ENCODE assay signal across 23 cellular contexts in genomic region chr2:233320470-233320869, GRCh38. TPM values are rescaled to one million over a fixed set of nuclear protein-coding genes. Genes with fewer than 3 reads are reported as not detected.
DNase-seq lines count a peak whose midpoint lies in the region; ATAC-seq, FAIRE-seq and TF ChIP-seq lines count a peak whose summit lies in the region.
"Had no signal": no experiment of that assay in that cellular context is flagged by ENCODE, and none has a peak within 500 bp of the region (broad histone marks: within the 10 kb centered on the region; RNA-seq: fewer than 3 reads in every experiment).

No MANE protein-coding gene starts in this region.

- no peaks in the 10 kb centered on the region for H3K9me3 ChIP-seq in HepG2 (ENCODE audit: low read length)
- H3K9me3 ChIP-seq in right lobe of liver, result no peaks in the 10 kb centered on the region
- H3K9me3 ChIP-seq in BLaER1 treated with 17β-estradiol and CSF1 and Interleukin-3, amounts not matched to agents 10 nM and 100 nM (replicated peaks in 1 of 11), result peaks cover 0 to 12% (median 0%) of the 10 kb centered on the region in 11 experiments; a peak in 3 of 22 replicates
- no peaks in the 10 kb centered on the region for H3K9me3 ChIP-seq in spleen
- H3K9me3 ChIP-seq: BE2C had no signal

- ATAC-seq in HepG2, result no peak
- no peak for ATAC-seq in right lobe of liver

- DNase-seq in HepG2 (ENCODE audit: low spot score), result no peak
- DNase-seq in right lobe of liver, result no peak
- DNase-seq in spleen, result peak; percentile 62
- no peak for DNase-seq in activated CD4-positive, alpha-beta T cell treated with anti-CD3 and anti-CD28 coated beads for 4 hours
- DNase-seq in DMS53 treated with DMSO at 0.1 percent for 48 hours (lab: John Stamatoyannopoulos, UW; ENCODE audit: unreplicated experiment), result no peak
- DNase-seq: 8988T; ACHN; BE2C; C1 segment of cervical spinal cord; CD4-positive, alpha-beta memory T cell; CD4-positive, CD25-positive, alpha-beta regulatory T cell; CD8-positive, alpha-beta memory T cell; COR-L47; DMS153; DMS53; DMS79 treated with DMSO at 0.1 percent for 48 hours; GF-D8 had no signal

- no peak for FAIRE-seq in HepG2 (lab: Jason Lieb, UNC)
- FAIRE-seq: A204.1, G401.6, GM12891, GM19239 had no signal

- 67% methylated on average over 17 of the region's 17 CpGs for WGBS in HepG2 (ENCODE audit: low lambda C conversion rate)
- 81% methylated on average over 8 of the region's 17 CpGs for WGBS in right lobe of liver (ENCODE audit: insufficient coverage, low coverage, low lambda C conversion rate, missing lambda C conversion rate)
- 92 to 96% (median 95%) methylated on average over 17 of the region's 17 CpGs for WGBS in spleen, 5 donors

- CTCF ChIA-PET in HepG2 (lab: Yijun Ruan, JAX; ENCODE audit: low intra/inter-chr PET ratio, low total read pairs), result no interaction called here

- in situ Hi-C loops in HepG2 (cut with HindIII; ENCODE audit: extremely low pct_ligation_motif_present, low pct_unique_long_range_greater_than_20kb), result loop anchor here (25.0 kb wide), 1 partner anchor 517 kb away; no protein-coding TSS in a partner anchor

- BruUV-seq in HepG2 (replicated peaks; lab: Mats Ljungman, UMichigan), result no TSS peak

- no peaks in the 10 kb centered on the region for H4K20me1 ChIP-seq in HepG2 (ENCODE audit: insufficient read depth, low read length)
- no peaks in the 10 kb centered on the region for H4K20me1 ChIP-seq in BLaER1 treated with 17β-estradiol and CSF1 and Interleukin-3, amounts not matched to agents 10 nM and 100 nM

- no peaks in the 10 kb centered on the region for H3K79me2 ChIP-seq in HepG2 (ENCODE audit: insufficient read depth, low read length)

- no peak overlapping the region for H3K4me3 ChIP-seq in HepG2 (replicated peaks in 1 of 3; ENCODE audit: insufficient read depth in 1 of 3, low read depth in 2 of 3, low read length in 3 of 3)
- H3K4me3 ChIP-seq in right lobe of liver, result no peak overlapping the region
- H3K4me3 ChIP-seq in BLaER1 treated with 17β-estradiol and CSF1 and Interleukin-3, amounts not matched to agents 10 nM and 100 nM, result no peak overlapping the region
- no peak overlapping the region for H3K4me3 ChIP-seq in spleen

- H3K27ac ChIP-seq in HepG2 (ENCODE audit: extremely low read length, insufficient read depth, low read length), result no peak overlapping the region
- no peak overlapping the region for H3K27ac ChIP-seq in right lobe of liver
- peak overlapping the region in 1 of 11 experiments; percentile 1; a peak in 1 of 22 replicates for H3K27ac ChIP-seq in BLaER1 treated with 17β-estradiol and CSF1 and Interleukin-3, amounts not matched to agents 10 nM and 100 nM
- H3K27ac ChIP-seq in spleen, result no peak overlapping the region

- no peak for TF ChIP-seq RAD21 in HepG2 (CRISPR knock-in tag; IDR thresholded peaks at IDR 0.05)

- intact Hi-C loops in HepG2 (cut with micrococcal nuclease; ENCODE audit: unreplicated experiment), result no loop called here
- intact Hi-C loops in right lobe of liver (cut with DNase I), result no loop called here
- intact Hi-C loops in spleen (cut with DNase I; ENCODE audit: low total_unique reads), result no loop called here

- POLR2A ChIA-PET in HepG2 (lab: Yijun Ruan, JAX), result no interaction called here

- peak overlapping the region; percentile 59; the same call in 1 of the 2 replicates for H3K4me2 ChIP-seq in HepG2 (ENCODE audit: low read depth, low read length)
- H3K4me2 ChIP-seq in BLaER1 treated with 17β-estradiol and CSF1 and Interleukin-3, amounts not matched to agents 10 nM and 100 nM, result peak overlapping the region in 10 of 11 experiments; percentile 24 to 86 (median 67); a peak in 16 of 22 replicates

- TF ChIP-seq POLR2A in HepG2 (IDR thresholded peaks at IDR 0.05; ENCODE audit: insufficient read depth in 1 of 2, low read depth in 2 of 2, low read length in 2 of 2), result no peak
- TF ChIP-seq POLR2A in right lobe of liver (IDR thresholded peaks at IDR 0.05), result no peak
- no peak for TF ChIP-seq POLR2A in spleen (IDR thresholded peaks at IDR 0.05)

- TF ChIP-seq CTCF in HepG2 (CRISPR knock-in tag; IDR thresholded peaks at IDR 0.05) (no peak), right lobe of liver (IDR thresholded peaks at IDR 0.05) (no peak), spleen (IDR thresholded peaks at IDR 0.05 in 8 of 11, conservative IDR thresholded peaks at IDR 0.05 in 3 of 11) (no peak)

- H3K36me3 ChIP-seq in HepG2 (replicated peaks in 1 of 2; ENCODE audit: control insufficient read depth in 1 of 2, insufficient read depth in 2 of 2, low read length in 2 of 2) (no peaks in the 10 kb centered on the region), right lobe of liver (no peaks in the 10 kb centered on the region), spleen (no peaks in the 10 kb centered on the region)
- H3K36me3 ChIP-seq in BLaER1 treated with 17β-estradiol and CSF1 and Interleukin-3, amounts not matched to agents 10 nM and 100 nM, result no peaks in the 10 kb centered on the region
- H3K36me3 ChIP-seq: BE2C had no signal

- no peak for TF ChIP-seq EP300 in HepG2 (IDR thresholded peaks at IDR 0.05; ENCODE audit: low read depth in 2 of 2, low read length in 2 of 2)
- TF ChIP-seq EP300 in HepG2 (CRISPR knock-in tag; IDR thresholded peaks at IDR 0.05; ENCODE audit: borderline replicate concordance), result no peak

- H3K4me1 ChIP-seq in HepG2 (ENCODE audit: insufficient read depth, low read length) (peaks cover 13% of the 10 kb centered on the region), right lobe of liver (no peaks in the 10 kb centered on the region), spleen (peaks cover 0 to 19% (median 4%) of the 10 kb centered on the region in 6 donors)
- peaks cover 20 to 56% (median 42%) of the 10 kb centered on the region in 10 experiments for H3K4me1 ChIP-seq in BLaER1 treated with 17β-estradiol and CSF1 and Interleukin-3, amounts not matched to agents 10 nM and 100 nM
- H3K4me1 ChIP-seq: BE2C had no signal

- no peak overlapping the region for H3K9ac ChIP-seq in HepG2 (ENCODE audit: insufficient read depth, low read depth, low read length)
- H3K9ac ChIP-seq in BLaER1 treated with 17β-estradiol and CSF1 and Interleukin-3, amounts not matched to agents 10 nM and 100 nM, result no peak overlapping the region

- no peak overlapping the region for H2AFZ ChIP-seq in HepG2 (ENCODE audit: low read length)

- H3K27me3 ChIP-seq in HepG2 (ENCODE audit: control insufficient read depth in 1 of 2, insufficient read depth in 2 of 2, low read length in 2 of 2) (peaks cover 4 to 33% of the 10 kb centered on the region in 2 experiments; a peak in 4 of 5 replicates), right lobe of liver (no peaks in the 10 kb centered on the region), spleen (replicated peaks in 1 of 7) (no peaks in the 10 kb centered on the region)
- no peaks in the 10 kb centered on the region for H3K27me3 ChIP-seq in BLaER1 treated with 17β-estradiol and CSF1 and Interleukin-3, amounts not matched to agents 10 nM and 100 nM
- H3K27me3 ChIP-seq: BE2C had no signal

RNA-seq across cellular contexts. Expression of gene SAG, which starts 12.9 kb away (rescaled TPM):
- not detected in 2 replicates for total RNA-seq in HepG2 (2016; rRNA removed; fragmentation: Illumina TruSeq; extraction: Trizol)
- total RNA-seq in HepG2 (2016; cell fraction: cytosol; rRNA removed; fragmentation: Illumina TruSeq; extraction: Trizol; ENCODE audit: low read depth), result not detected in 2 replicates
- total RNA-seq in HepG2 (2016; cell fraction: insoluble cytoplasmic fraction; rRNA removed; fragmentation: Illumina TruSeq; extraction: Trizol), result not detected in 2 replicates
- not detected in 2 replicates for total RNA-seq in HepG2 (2016; cell fraction: membrane; rRNA removed; fragmentation: Illumina TruSeq; extraction: Trizol)
- not detected in 2 replicates for total RNA-seq in HepG2 (2016; cell fraction: nucleus; rRNA removed; fragmentation: Illumina TruSeq; extraction: Trizol)
- not detected in 2 replicates for polyA plus RNA-seq in HepG2 (2011; rRNA removed)
- not detected in 2 replicates for polyA plus RNA-seq in HepG2 (2011; cell fraction: cytosol; rRNA removed)
- 0.31 TPM in 1 of 2 replicates, not detected in the other for polyA plus RNA-seq in HepG2 (2011; cell fraction: nucleus; rRNA removed)
- polyA plus RNA-seq in HepG2 (2012), result not detected in 2 replicates
- not detected in 2 replicates for polyA plus RNA-seq in HepG2 (2016; cell fraction: cytosol; fragmentation: Illumina TruSeq; extraction: Trizol; ENCODE audit: low read depth)
- polyA plus RNA-seq in HepG2 (2016; cell fraction: insoluble cytoplasmic fraction; fragmentation: Illumina TruSeq; extraction: Trizol; ENCODE audit: low read depth), result not detected in 2 replicates
- polyA plus RNA-seq in HepG2 (2016; cell fraction: membrane; fragmentation: Illumina TruSeq; extraction: Trizol; ENCODE audit: low read depth), result not detected in 2 replicates
- not detected in 2 replicates for polyA plus RNA-seq in HepG2 (2016; cell fraction: nucleus; fragmentation: Illumina TruSeq; extraction: Trizol; ENCODE audit: insufficient read depth, low read depth)
- not detected in 2 replicates for polyA minus RNA-seq in HepG2 (2011; rRNA and poly(A)+ RNA removed; ENCODE audit: low replicate concordance)
- not detected in 2 replicates for polyA minus RNA-seq in HepG2 (2011; cell fraction: cytosol; rRNA and poly(A)+ RNA removed)
- not detected in 2 replicates for polyA minus RNA-seq in HepG2 (2011; cell fraction: nucleus; rRNA and poly(A)+ RNA removed)
- not detected for total RNA-seq in right lobe of liver
- under 1 TPM in 2 of 7 donors, not detected in 5; 0.09 to 0.20 TPM for total RNA-seq in spleen
- not detected for polyA plus RNA-seq in spleen
- total RNA-seq: CD8-positive, alpha-beta memory T cell had no signal
- polyA plus RNA-seq: AG04450; CD4-positive, alpha-beta memory T cell; CD4-positive, CD25-positive, alpha-beta regulatory T cell; CD8-positive, alpha-beta memory T cell had no signal

RNA-seq across cellular contexts. Expression of gene DGKD, which starts 33.8 kb away (rescaled TPM):
- total RNA-seq in HepG2 (2016; rRNA removed; fragmentation: Illumina TruSeq; extraction: Trizol) (20.6 and 24.5 TPM in 2 replicates), right lobe of liver (10 to 100 TPM in 4 of 6 experiments, 1 to 10 TPM in 2; 6.5 to 16.6 (median 14.2) TPM), spleen (100 to 1,000 TPM in 4 of 7 donors, 10 to 100 TPM in 3; 45.2 to 120 (median 102) TPM)
- total RNA-seq in HepG2 (2016; cell fraction: cytosol; rRNA removed; fragmentation: Illumina TruSeq; extraction: Trizol; ENCODE audit: low read depth), result 14.8 and 17.4 TPM in 2 replicates
- 16.3 and 24.8 TPM in 2 replicates for total RNA-seq in HepG2 (2016; cell fraction: insoluble cytoplasmic fraction; rRNA removed; fragmentation: Illumina TruSeq; extraction: Trizol)
- 17.6 and 18.2 TPM in 2 replicates for total RNA-seq in HepG2 (2016; cell fraction: membrane; rRNA removed; fragmentation: Illumina TruSeq; extraction: Trizol)
- total RNA-seq in HepG2 (2016; cell fraction: nucleus; rRNA removed; fragmentation: Illumina TruSeq; extraction: Trizol), result 42.7 and 44.6 TPM in 2 replicates
- polyA plus RNA-seq in HepG2 (2011; rRNA removed) (33.2 and 40.3 TPM in 2 replicates), spleen (10 to 100 TPM; 21.9 to 35.6 (median 32.1) TPM)
- 13.1 and 13.6 TPM in 2 replicates for polyA plus RNA-seq in HepG2 (2011; cell fraction: cytosol; rRNA removed)
- polyA plus RNA-seq in HepG2 (2011; cell fraction: nucleus; rRNA removed), result 303 and 327 TPM in 2 replicates
- 46.9 and 49.5 TPM in 2 replicates for polyA plus RNA-seq in HepG2 (2012)
- 5.9 and 7.2 TPM in 2 replicates for polyA plus RNA-seq in HepG2 (2016; cell fraction: cytosol; fragmentation: Illumina TruSeq; extraction: Trizol; ENCODE audit: low read depth)
- polyA plus RNA-seq in HepG2 (2016; cell fraction: insoluble cytoplasmic fraction; fragmentation: Illumina TruSeq; extraction: Trizol; ENCODE audit: low read depth), result 8.2 and 10.8 TPM in 2 replicates
- 5.2 and 5.9 TPM in 2 replicates for polyA plus RNA-seq in HepG2 (2016; cell fraction: membrane; fragmentation: Illumina TruSeq; extraction: Trizol; ENCODE audit: low read depth)
- 119 and 132 TPM in 2 replicates for polyA plus RNA-seq in HepG2 (2016; cell fraction: nucleus; fragmentation: Illumina TruSeq; extraction: Trizol; ENCODE audit: insufficient read depth, low read depth)
- 44.8 and 91.4 TPM in 2 replicates for polyA minus RNA-seq in HepG2 (2011; rRNA and poly(A)+ RNA removed; ENCODE audit: low replicate concordance)
- 13.3 and 16.4 TPM in 2 replicates for polyA minus RNA-seq in HepG2 (2011; cell fraction: cytosol; rRNA and poly(A)+ RNA removed)
- polyA minus RNA-seq in HepG2 (2011; cell fraction: nucleus; rRNA and poly(A)+ RNA removed), result 54.7 and 79.4 TPM in 2 replicates
